ENCODE assay signal across 15 cellular contexts in the genomic region with DNA sequence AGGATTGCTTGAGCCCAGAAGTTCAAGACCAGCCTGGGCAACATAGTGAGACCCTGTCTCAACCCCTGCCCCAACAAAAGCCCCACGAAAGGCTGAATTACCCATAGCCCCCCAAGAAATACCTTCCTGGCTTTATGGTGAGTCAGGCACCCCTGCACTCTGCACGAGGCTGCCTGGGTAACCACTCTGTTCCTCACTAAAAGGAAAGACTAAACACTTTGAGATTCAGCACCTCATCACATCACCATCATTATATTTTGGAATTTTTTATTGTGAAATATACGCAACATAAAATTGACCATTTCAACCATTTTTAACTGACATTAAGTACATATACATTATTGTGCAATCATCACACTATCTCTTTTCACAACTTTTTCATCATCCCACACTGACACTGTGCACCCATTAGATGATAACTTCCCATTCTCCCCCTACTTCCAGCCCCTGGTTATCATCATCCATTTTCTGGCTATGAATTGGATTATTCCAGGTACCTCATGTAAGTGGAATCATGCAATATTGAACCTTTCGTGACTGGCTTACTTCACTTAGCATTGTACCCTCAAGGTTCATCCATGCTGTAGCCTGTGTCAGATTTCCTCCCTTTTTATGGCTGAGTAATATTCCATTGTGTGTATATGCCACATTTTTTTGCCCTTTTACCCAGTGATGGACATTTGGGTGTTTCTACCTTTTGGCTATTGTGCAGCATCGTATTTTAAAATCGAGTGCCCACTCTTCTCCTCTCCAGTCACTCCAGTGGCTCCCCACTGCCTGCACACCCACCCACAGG.
"Had no signal": no experiment of that assay in that cellular context is flagged by ENCODE, and none has a peak within 500 bp of the region (broad histone marks: within the 10 kb centered on the region; RNA-seq: fewer than 3 reads in every experiment).

No MANE protein-coding gene starts in this region.

- H3K27me3 Mint-ChIP-seq: type B pancreatic cell had no signal

- H3K27ac ChIP-seq: colonic mucosa, neutrophil, ovary, suprapubic skin, thyroid gland, uterus had no signal

- H3K4me3 ChIP-seq: colonic mucosa, heart left ventricle, ovary, right atrium auricular region, suprapubic skin, thyroid gland, uterus had no signal

- H3K9me3 Mint-ChIP-seq: stimulated activated effector memory CD8-positive, alpha-beta T cell treated with anti-CD3 and anti-CD28 coated beads, Interleukin-12 subunit alpha, Interleukin-12 subunit beta, amount 100 ng/mL, for 72 hours had no signal

- H3K4me3 Mint-ChIP-seq: stimulated activated effector memory CD8-positive, alpha-beta T cell treated with anti-CD3 and anti-CD28 coated beads, Interleukin-12 subunit alpha, Interleukin-12 subunit beta, amount 100 ng/mL, for 72 hours; type B pancreatic cell had no signal

- H3K27me3 ChIP-seq: colonic mucosa, heart left ventricle, ovary, right atrium auricular region, suprapubic skin, thyroid gland, uterus had no signal

- DNase-seq: colonic mucosa; hippocampal formation; mesendoderm; ovary; small intestine; stimulated activated CD4-positive, alpha-beta T cell treated with anti-CD3 and anti-CD28 coated beads, Interleukin-4, amount 100 ng/mL, for 1 hour; thyroid gland; uterus had no signal

- H3K9me3 ChIP-seq: colonic mucosa, neutrophil, ovary, suprapubic skin, thyroid gland, uterus had no signal

- H3K36me3 ChIP-seq: colonic mucosa, neutrophil, ovary, right atrium auricular region, suprapubic skin, thyroid gland, uterus had no signal

- H3K27ac Mint-ChIP-seq: stimulated activated effector memory CD8-positive, alpha-beta T cell treated with anti-CD3 and anti-CD28 coated beads, Interleukin-12 subunit alpha, Interleukin-12 subunit beta, amount 100 ng/mL, for 72 hours; type B pancreatic cell had no signal

- H3K36me3 Mint-ChIP-seq: stimulated activated effector memory CD8-positive, alpha-beta T cell treated with anti-CD3 and anti-CD28 coated beads, Interleukin-12 subunit alpha, Interleukin-12 subunit beta, amount 100 ng/mL, for 72 hours had no signal

- ATAC-seq: esophagus mucosa, heart left ventricle had no signal

- H3K4me1 ChIP-seq: colonic mucosa had no signal
